12 cellular contexts compared by ENCODE assay signal in genomic region chr5:124841829-124842712, GRCh38.
DNase-seq lines count a peak whose midpoint lies in the region; ATAC-seq and TF ChIP-seq lines count a peak whose summit lies in the region.
"Had no signal": no experiment of that assay in that cellular context is flagged by ENCODE, and none has a peak within 500 bp of the region (broad histone marks: within the 10 kb centered on the region; RNA-seq: fewer than 3 reads in every experiment).

No MANE protein-coding gene starts in this region.

- H3K36me3 ChIP-seq in spleen, result no peaks in the 10 kb centered on the region
- H3K36me3 ChIP-seq: adrenal gland had no signal

- intact Hi-C loops in spleen (cut with DNase I; ENCODE audit: low total_unique reads), result no loop called here

- ATAC-seq in HG03159 (IDR thresholded peaks at IDR 0.05; ENCODE audit: unreplicated experiment), result no peak
- ATAC-seq in HG03571 (IDR thresholded peaks at IDR 0.05; ENCODE audit: unreplicated experiment), result no peak
- ATAC-seq: activated CD8-positive, alpha-beta memory T cell treated with anti-CD3 and anti-CD28 coated beads, Interleukin-2, amount 10 ng/mL, durations not matched to agents 7 days and 5 days had no signal

- H3K27me3 ChIP-seq in spleen (replicated peaks in 1 of 7), result no peaks in the 10 kb centered on the region
- H3K27me3 ChIP-seq: adrenal gland had no signal

- peak overlapping the region in 6 of 8 donors; percentile 37 to 89 (median 60) for H3K27ac ChIP-seq in spleen
- H3K27ac ChIP-seq: adrenal gland had no signal

- TF ChIP-seq CTCF in fibroblast of villous mesenchyme (IDR thresholded peaks at IDR 0.05; ENCODE audit: insufficient read depth, low read depth, low read length), result no peak
- no peak for TF ChIP-seq CTCF in spleen (IDR thresholded peaks at IDR 0.05 in 8 of 11, conservative IDR thresholded peaks at IDR 0.05 in 3 of 11)

- no peaks in the 10 kb centered on the region for H3K9me3 ChIP-seq in spleen
- H3K9me3 ChIP-seq: adrenal gland had no signal

- peak; percentile 29 for DNase-seq in NCI-H2171 treated with DMSO at 0.1 percent for 48 hours (lab: John Stamatoyannopoulos, UW)
- no peak for DNase-seq in NCI-H2171 (lab: John Stamatoyannopoulos, UW)
- peak; percentile 57 for DNase-seq in SKM-1 (lab: John Stamatoyannopoulos, UW; ENCODE audit: unreplicated experiment)
- DNase-seq in fibroblast of villous mesenchyme (ENCODE audit: low read depth), result peak; percentile 6
- DNase-seq in spleen, result no peak
- DNase-seq in activated CD4-positive, CD25-positive, alpha-beta regulatory T cell (lab: John Stamatoyannopoulos, UW), result no peak
- DNase-seq: activated CD8-positive, alpha-beta memory T cell treated with anti-CD3 and anti-CD28 coated beads, Interleukin-2, amount 10 ng/mL, durations not matched to agents 7 days and 5 days; adrenal gland; KG1; NCI-H2029 treated with DMSO at 0.1 percent for 48 hours had no signal

- TF ChIP-seq POLR2A in spleen (IDR thresholded peaks at IDR 0.05), result no peak

- peaks cover 0 to 3% (median 0%) of the 10 kb centered on the region in 6 donors for H3K4me1 ChIP-seq in spleen

- WGBS in spleen, 5 donors, result 74 to 91% (median 83%) methylated on average over 12 of the region's 12 CpGs

- H3K4me3 ChIP-seq in fibroblast of villous mesenchyme (ENCODE audit: low read depth, low read length) (no peak overlapping the region), spleen (no peak overlapping the region)
- H3K4me3 ChIP-seq: adrenal gland had no signal

Comparison
In these comparisons a context has a peak if more than half of its experiments do, and no peak if none do; other contexts are left out.
1. DNase-seq: peak in NCI-H2171 treated with DMSO at 0.1 percent for 48 hours (single experiment), SKM-1 (single experiment) and fibroblast of villous mesenchyme (single experiment); none in NCI-H2171 (single experiment), spleen (single experiment) and activated CD4-positive, CD25-positive, alpha-beta regulatory T cell (0 of 4).